ENCODE assay signal across 8 cellular contexts in genomic region chr19:16247353-16248182, GRCh38. TPM values are rescaled to one million over a fixed set of nuclear protein-coding genes. Genes with fewer than 3 reads are reported as not detected.
DNase-seq lines count a peak whose midpoint lies in the region; ATAC-seq and TF ChIP-seq lines count a peak whose summit lies in the region.

No MANE protein-coding gene starts in this region.

- peaks cover 14% of the 10 kb centered on the region for H3K4me1 Mint-ChIP-seq in activated T-helper 2 cell treated with anti-CD3 and anti-CD28 coated beads, Interferon-gamma antibody, Interleukin-2, Interleukin-4, amounts not matched to agents 10 μg/mL and 5 μg/mL and 100 μg/mL, durations not matched to agents 14 hours and 24 hours and 36 hours (ENCODE audit: low read depth)
- no peaks in the 10 kb centered on the region for H3K4me1 Mint-ChIP-seq in neural crest cell
- peaks cover 29% of the 10 kb centered on the region for H3K4me1 Mint-ChIP-seq in stimulated activated naive CD8-positive, alpha-beta T cell treated with anti-CD3 and anti-CD28 coated beads, Interleukin-15, amount 100 ng/mL, for 72 hours

- TF ChIP-seq CTCF in RWPE2 (IDR thresholded peaks at IDR 0.05; ENCODE audit: poor library complexity, severe bottlenecking) (peak; percentile 92), neural crest cell (conservative IDR thresholded peaks at IDR 0.05) (peak; percentile 91)

- H3K9me3 ChIP-seq in RWPE2 (ENCODE audit: severe bottlenecking) = no peaks in the 10 kb centered on the region

- no peaks in the 10 kb centered on the region for H3K4me1 ChIP-seq in RWPE2 (ENCODE audit: insufficient read depth, poor library complexity, severe bottlenecking)

- no peak overlapping the region for H3K4me3 ChIP-seq in RWPE2 (ENCODE audit: severe bottlenecking)

- peak; percentile 95 for ATAC-seq in RWPE2 (ENCODE audit: low read depth)
- ATAC-seq in stimulated activated naive CD8-positive, alpha-beta T cell treated with anti-CD3 and anti-CD28 coated beads, Interleukin-15, amount 100 ng/mL, for 72 hours = peak; percentile 90
- no peak for ATAC-seq in HG03378 (IDR thresholded peaks at IDR 0.05; ENCODE audit: unreplicated experiment)

- H3K27me3 Mint-ChIP-seq in activated T-helper 2 cell treated with anti-CD3 and anti-CD28 coated beads, Interferon-gamma antibody, Interleukin-2, Interleukin-4, amounts not matched to agents 10 μg/mL and 5 μg/mL and 100 μg/mL, durations not matched to agents 14 hours and 24 hours and 36 hours (ENCODE audit: low read depth) = peaks cover 12% of the 10 kb centered on the region
- H3K27me3 Mint-ChIP-seq in neural crest cell (ENCODE audit: low read depth) = peaks cover 11% of the 10 kb centered on the region
- H3K27me3 Mint-ChIP-seq in stimulated activated naive CD8-positive, alpha-beta T cell treated with anti-CD3 and anti-CD28 coated beads, Interleukin-15, amount 100 ng/mL, for 72 hours = peaks cover 8% of the 10 kb centered on the region

- no peak overlapping the region for H3K27ac ChIP-seq in RWPE2 (ENCODE audit: poor library complexity, severe bottlenecking)

- no peak overlapping the region for H3K27ac Mint-ChIP-seq in activated T-helper 2 cell treated with anti-CD3 and anti-CD28 coated beads, Interferon-gamma antibody, Interleukin-2, Interleukin-4, amounts not matched to agents 10 μg/mL and 5 μg/mL and 100 μg/mL, durations not matched to agents 14 hours and 24 hours and 36 hours
- H3K27ac Mint-ChIP-seq in neural crest cell (ENCODE audit: unreplicated experiment) = no peak overlapping the region
- H3K27ac Mint-ChIP-seq in stimulated activated naive CD8-positive, alpha-beta T cell treated with anti-CD3 and anti-CD28 coated beads, Interleukin-15, amount 100 ng/mL, for 72 hours = no peak overlapping the region

- H3K36me3 Mint-ChIP-seq in activated T-helper 2 cell treated with anti-CD3 and anti-CD28 coated beads, Interferon-gamma antibody, Interleukin-2, Interleukin-4, amounts not matched to agents 10 μg/mL and 5 μg/mL and 100 μg/mL, durations not matched to agents 14 hours and 24 hours and 36 hours (ENCODE audit: low read depth) = no peaks in the 10 kb centered on the region
- H3K36me3 Mint-ChIP-seq in neural crest cell (ENCODE audit: low read depth) = no peaks in the 10 kb centered on the region

- no peaks in the 10 kb centered on the region for H3K36me3 ChIP-seq in RWPE2 (ENCODE audit: low read depth)

- peak; percentile 90 for DNase-seq in DMS 273 (lab: John Stamatoyannopoulos, UW; ENCODE audit: unreplicated experiment)
- DNase-seq in KBM-7 = peak; percentile 87
- peak; percentile 77 for DNase-seq in RWPE2 (ENCODE audit: low spot score)
- peak; percentile 71 for DNase-seq in activated T-helper 2 cell treated with anti-CD3 and anti-CD28 coated beads, Interferon-gamma antibody, Interleukin-2, Interleukin-4, amounts not matched to agents 10 μg/mL and 5 μg/mL and 100 μg/mL, durations not matched to agents 14 hours and 24 hours and 36 hours (ENCODE audit: low spot score)
- DNase-seq in fibroblast of peridontal ligament (ENCODE audit: extremely low read depth) = peak; percentile 69
- peak; percentile 97 for DNase-seq in neural crest cell (ENCODE audit: low read depth, low spot score)
- DNase-seq in stimulated activated naive CD8-positive, alpha-beta T cell treated with anti-CD3 and anti-CD28 coated beads, Interleukin-15, amount 100 ng/mL, for 72 hours = peak; percentile 81 to 83

- H3K4me3 Mint-ChIP-seq in activated T-helper 2 cell treated with anti-CD3 and anti-CD28 coated beads, Interferon-gamma antibody, Interleukin-2, Interleukin-4, amounts not matched to agents 10 μg/mL and 5 μg/mL and 100 μg/mL, durations not matched to agents 14 hours and 24 hours and 36 hours (ENCODE audit: low read depth) = no peak overlapping the region
- no peak overlapping the region for H3K4me3 Mint-ChIP-seq in neural crest cell
- H3K4me3 Mint-ChIP-seq in stimulated activated naive CD8-positive, alpha-beta T cell treated with anti-CD3 and anti-CD28 coated beads, Interleukin-15, amount 100 ng/mL, for 72 hours = no peak overlapping the region

- no peaks in the 10 kb centered on the region for H3K27me3 ChIP-seq in RWPE2 (ENCODE audit: insufficient read depth, poor library complexity, severe bottlenecking)

- intact Hi-C loops in activated T-helper 2 cell treated with anti-CD3 and anti-CD28 coated beads, Interferon-gamma antibody, Interleukin-2, Interleukin-4, amounts not matched to agents 10 μg/mL and 5 μg/mL and 100 μg/mL, durations not matched to agents 14 hours and 24 hours and 36 hours (cut with micrococcal nuclease) = loop anchor here (1.0 to 5.0 kb wide), 2 partner anchors 80 to 136 kb away; no protein-coding TSS in a partner anchor

- in situ Hi-C loops in KBM-7 (cut with MboI; ENCODE audit: low pct_unique_long_range_greater_than_20kb, low sequenced_read_pairs) = loop anchor here (5.0 kb wide), 1 partner anchor 135 kb away; no protein-coding TSS in a partner anchor

- no peaks in the 10 kb centered on the region for H3K9me3 Mint-ChIP-seq in activated T-helper 2 cell treated with anti-CD3 and anti-CD28 coated beads, Interferon-gamma antibody, Interleukin-2, Interleukin-4, amounts not matched to agents 10 μg/mL and 5 μg/mL and 100 μg/mL, durations not matched to agents 14 hours and 24 hours and 36 hours
- no peaks in the 10 kb centered on the region for H3K9me3 Mint-ChIP-seq in neural crest cell
- H3K9me3 Mint-ChIP-seq in stimulated activated naive CD8-positive, alpha-beta T cell treated with anti-CD3 and anti-CD28 coated beads, Interleukin-15, amount 100 ng/mL, for 72 hours = no peaks in the 10 kb centered on the region

RNA-seq across cellular contexts. Expression of gene AP1M1, which starts 49.9 kb away (rescaled TPM):
- total RNA-seq in activated T-helper 2 cell treated with anti-CD3 and anti-CD28 coated beads, Interferon-gamma antibody, Interleukin-2, Interleukin-4, amounts not matched to agents 10 μg/mL and 5 μg/mL and 100 μg/mL, durations not matched to agents 14 hours and 24 hours and 36 hours = 106 and 120 TPM in 2 replicates
- total RNA-seq in neural crest cell = 97.6 and 104 TPM in 2 replicates
